Comparison of ENCODE assay signal across 8 cellular contexts in the genomic region with DNA sequence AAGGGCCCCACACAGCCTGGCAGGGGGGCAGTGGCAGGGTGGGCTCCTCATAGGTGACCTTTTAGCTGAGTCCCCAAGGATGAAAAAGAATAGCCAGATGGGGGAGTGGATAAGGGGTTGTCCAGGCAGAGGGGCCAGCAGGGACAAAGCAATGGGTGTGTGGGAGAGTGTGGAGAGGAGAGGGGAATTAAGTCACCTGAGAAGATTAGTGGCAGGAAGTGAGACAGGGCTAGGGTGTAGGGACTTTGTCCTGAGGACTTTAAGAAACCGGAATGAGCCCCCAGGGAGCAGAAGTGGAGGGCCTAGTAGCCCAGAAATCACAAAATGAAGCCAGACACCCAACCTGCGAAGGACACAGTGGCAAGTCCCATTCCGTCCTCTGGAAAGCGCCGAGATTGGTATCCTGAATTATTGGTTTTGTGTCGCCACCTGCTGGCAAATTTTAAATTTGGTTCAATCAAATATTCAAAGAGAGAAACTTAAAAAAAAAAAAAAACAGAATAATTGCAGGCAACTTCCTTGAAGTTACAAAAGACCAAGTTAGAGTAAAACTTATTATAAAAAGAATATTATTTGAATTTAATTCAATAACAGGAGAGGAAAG.
DNase-seq lines count a peak whose midpoint lies in the region; ATAC-seq and TF ChIP-seq lines count a peak whose summit lies in the region.

No MANE protein-coding gene starts in this region.

- BruUV-seq in A673 (replicated peaks; lab: Mats Ljungman, UMichigan): no TSS peak

- intact Hi-C loops in A673 (cut with micrococcal nuclease; ENCODE audit: unreplicated experiment): loop anchor here (2.0 to 5.0 kb wide), 3 partner anchors 927 to 1437 kb away; no protein-coding TSS in a partner anchor

- peak; percentile 67 for TF ChIP-seq CTCF in A673 (conservative IDR thresholded peaks at IDR 0.05; ENCODE audit: low read depth, low read length)
- peak; percentile 40; the same call in 2 of the 3 replicates for TF ChIP-seq CTCF in GM12872 (IDR thresholded peaks at IDR 0.05; ENCODE audit: insufficient read depth, low read depth, low read length)
- TF ChIP-seq CTCF in LNCAP (IDR thresholded peaks at IDR 0.05): peak; percentile 47
- peak; percentile 42 for TF ChIP-seq CTCF in astrocyte of the cerebellum (IDR thresholded peaks at IDR 0.05; ENCODE audit: low read depth, low read length, missing control alignments)

- no peaks in the 10 kb centered on the region for H3K27me3 ChIP-seq in A673 (replicated peaks; ENCODE audit: insufficient read depth, low read depth, low read length, poor library complexity)

- H3K27ac ChIP-seq in A673 (ENCODE audit: low read depth, low read length, poor library complexity, severe bottlenecking): no peak overlapping the region

- H3K4me3 ChIP-seq in A673 (ENCODE audit: low read depth, low read length, poor library complexity, severe bottlenecking): no peak overlapping the region
- no peak overlapping the region for H3K4me3 ChIP-seq in astrocyte of the cerebellum (ENCODE audit: low read depth, low read length)

- H3K9me3 ChIP-seq in A673 (ENCODE audit: low read depth, low read length, poor library complexity, severe bottlenecking): no peaks in the 10 kb centered on the region

- no peak for ATAC-seq in GM21576 (IDR thresholded peaks at IDR 0.05; ENCODE audit: unreplicated experiment)

- CTCF ChIA-PET in A673 (lab: Charles Lee): interaction anchor here (0.7 kb wide), 1 partner anchor 218 kb away, joined by 5 read pairs; no protein-coding TSS in a partner anchor

- peak; percentile 82 for DNase-seq in A673 (ENCODE audit: low spot score)
- DNase-seq in RKO (ENCODE audit: low spot score): peak; percentile 58
- DNase-seq in astrocyte of the cerebellum (ENCODE audit: low read depth): peak; percentile 35
- peak; percentile 62 for DNase-seq in iPS-NIHi11 (ENCODE audit: low spot score)
- peak; percentile 1 for DNase-seq in stimulated activated CD4-positive, alpha-beta T cell treated with anti-CD3 and anti-CD28 coated beads, Interleukin-2, amount 100 ng/mL, for 4 hours (ENCODE audit: low read depth)

- H3K4me1 ChIP-seq in A673 (ENCODE audit: insufficient read depth, low read length, poor library complexity, severe bottlenecking): no peaks in the 10 kb centered on the region

- POLR2A ChIA-PET in A673 (lab: Charles Lee; ENCODE audit: low non-redundant PET): no interaction called here

- in situ Hi-C loops in astrocyte of the cerebellum (cut with HindIII; ENCODE audit: low sequenced_read_pairs): loop anchor here (25.0 kb wide), 1 partner anchor 1276 kb away; no protein-coding TSS in a partner anchor

- no peaks in the 10 kb centered on the region for H3K36me3 ChIP-seq in A673 (ENCODE audit: insufficient read depth, low read length, poor library complexity, severe bottlenecking)

Comparison
In these comparisons a context has a peak if more than half of its experiments do, and no peak if none do; other contexts are left out.
1. DNase-seq: peak in every context shown above with its lines; median percentile 82 in A673; 62 in iPS-NIHi11; 58 in RKO; 35 in astrocyte of the cerebellum; 1 in stimulated activated CD4-positive, alpha-beta T cell treated with anti-CD3 and anti-CD28 coated beads, Interleukin-2, amount 100 ng/mL, for 4 hours.